Comparison of ENCODE assay signal across 8 cellular contexts in genomic region chr2:64455545-64455944, GRCh38. TPM values are rescaled to one million over a fixed set of nuclear protein-coding genes. Genes with fewer than 3 reads are reported as not detected.
DNase-seq lines count a peak whose midpoint lies in the region; ATAC-seq and TF ChIP-seq lines count a peak whose summit lies in the region.

No MANE protein-coding gene starts in this region.

- CTCF ChIA-PET in CD4-positive, alpha-beta memory T cell (lab: Charles Lee; ENCODE audit: partially characterized antibody): interaction anchor here (1.3 to 3.1 kb wide), 2 partner anchors 33 to 125 kb away, joined by 6 to 12 read pairs; no protein-coding TSS in a partner anchor

- H3K9me3 Mint-ChIP-seq in CD4-positive, alpha-beta memory T cell: no peaks in the 10 kb centered on the region
- no peaks in the 10 kb centered on the region for H3K9me3 Mint-ChIP-seq in chondrocyte (ENCODE audit: low read depth)
- no peaks in the 10 kb centered on the region for H3K9me3 Mint-ChIP-seq in nephron

- no peaks in the 10 kb centered on the region for H3K36me3 ChIP-seq in CD4-positive, alpha-beta memory T cell (ENCODE audit: insufficient read depth, low read length)

- H3K27me3 Mint-ChIP-seq in CD4-positive, alpha-beta memory T cell: peaks cover 0 to 5% of the 10 kb centered on the region in 2 donors
- no peaks in the 10 kb centered on the region for H3K27me3 Mint-ChIP-seq in chondrocyte (ENCODE audit: low read depth)
- H3K27me3 Mint-ChIP-seq in nephron (ENCODE audit: low read depth): peaks cover 4% of the 10 kb centered on the region

- ATAC-seq in omental fat pad (ENCODE audit: low FRiP score) (no peak), GM18873 (IDR thresholded peaks at IDR 0.05; ENCODE audit: low FRiP score, unreplicated experiment) (no peak), HG02642 (IDR thresholded peaks at IDR 0.05; ENCODE audit: poor library complexity, unreplicated experiment) (no peak), GM21360 (IDR thresholded peaks at IDR 0.05; ENCODE audit: unreplicated experiment) (no peak)

- peaks cover 4 to 13% (median 5%) of the 10 kb centered on the region in 4 donors for H3K4me1 Mint-ChIP-seq in CD4-positive, alpha-beta memory T cell
- H3K4me1 Mint-ChIP-seq in chondrocyte (ENCODE audit: low read depth) (peaks cover 18% of the 10 kb centered on the region), nephron (peaks cover 15% of the 10 kb centered on the region)

- H3K4me3 Mint-ChIP-seq in CD4-positive, alpha-beta memory T cell: peak overlapping the region; percentile 74 to 88 (median 81)
- peak overlapping the region; percentile 94 for H3K4me3 Mint-ChIP-seq in chondrocyte (ENCODE audit: unreplicated experiment)
- H3K4me3 Mint-ChIP-seq in nephron: peak overlapping the region; percentile 88 to 99 (median 95)

- H3K27me3 ChIP-seq in CD4-positive, alpha-beta memory T cell (ENCODE audit: insufficient read depth, low read length): no peaks in the 10 kb centered on the region

- DNase-seq in CD4-positive, alpha-beta memory T cell: no peak
- DNase-seq in HuH-7.5 (ENCODE audit: low spot score): peak; percentile 35
- DNase-seq in chondrocyte (ENCODE audit: low spot score): no peak
- DNase-seq in omental fat pad (ENCODE audit: low spot score): no peak

- TF ChIP-seq CTCF in chondrocyte (IDR thresholded peaks at IDR 0.05) (no peak), nephron (IDR thresholded peaks at IDR 0.05; ENCODE audit: unreplicated experiment in 3 of 3) (no peak), omental fat pad (IDR thresholded peaks at IDR 0.05) (no peak)

- H3K9me3 ChIP-seq in CD4-positive, alpha-beta memory T cell (ENCODE audit: control insufficient read depth in 1 of 2, low read length in 2 of 2): no peaks in the 10 kb centered on the region

- H3K27ac Mint-ChIP-seq in CD4-positive, alpha-beta memory T cell: peak overlapping the region in 1 of 7 donors; percentile 14
- H3K27ac Mint-ChIP-seq in chondrocyte (ENCODE audit: unreplicated experiment): peak overlapping the region; percentile 86
- peak overlapping the region; percentile 94 to 98 (median 95) for H3K27ac Mint-ChIP-seq in nephron

- H3K27ac ChIP-seq in CD4-positive, alpha-beta memory T cell (ENCODE audit: low read depth, low read length): no peak overlapping the region

- H3K4me3 ChIP-seq in CD4-positive, alpha-beta memory T cell (ENCODE audit: low read length in 2 of 2): no peak overlapping the region

- intact Hi-C loops in CD4-positive, alpha-beta memory T cell (cut with micrococcal nuclease): no loop called here

- POLR2A ChIA-PET in CD4-positive, alpha-beta memory T cell (lab: Charles Lee; ENCODE audit: partially characterized antibody): no interaction called here

- H3K4me1 ChIP-seq in CD4-positive, alpha-beta memory T cell (ENCODE audit: insufficient read depth, low read length): peaks cover 9% of the 10 kb centered on the region

- peaks cover 0 to 1% of the 10 kb centered on the region in 2 donors for H3K36me3 Mint-ChIP-seq in CD4-positive, alpha-beta memory T cell
- peaks cover 17% of the 10 kb centered on the region for H3K36me3 Mint-ChIP-seq in chondrocyte (ENCODE audit: low read depth)
- peaks cover 23% of the 10 kb centered on the region for H3K36me3 Mint-ChIP-seq in nephron (ENCODE audit: low read depth)

RNA-seq across cellular contexts. Expression of gene LGALSL, which starts 1.6 kb away (rescaled TPM):
- total RNA-seq in CD4-positive, alpha-beta memory T cell: under 1 TPM in 1 of 2 experiments, not detected in 1; 0.29 TPM
- under 1 TPM; 0.26 to 0.63 TPM for polyA plus RNA-seq in CD4-positive, alpha-beta memory T cell
- 12.2 to 26.3 TPM (median 25.0 TPM) in 3 replicates for total RNA-seq in chondrocyte
- 10 to 100 TPM in 2 of 4 donors, 1 to 10 TPM in 2; 7.8 to 15.9 (median 9.3) TPM for total RNA-seq in omental fat pad

Comparison
In these comparisons a context has a peak if more than half of its experiments do, and no peak if none do; other contexts are left out.
1. RNA of gene LGALSL, which starts 1.6 kb away (total RNA-seq): 12.2 to 26.3 TPM in chondrocyte and 7.8 to 15.9 TPM in omental fat pad; 0.29 TPM in CD4-positive, alpha-beta memory T cell; every median in the first group is over 4 times any median in the second.
2. Peak in every context shown above with its lines, with median percentiles within 50 percentile points of each other: H3K4me3 Mint-ChIP-seq.